ENCODE assay signal across 15 cellular contexts in the genomic region with DNA sequence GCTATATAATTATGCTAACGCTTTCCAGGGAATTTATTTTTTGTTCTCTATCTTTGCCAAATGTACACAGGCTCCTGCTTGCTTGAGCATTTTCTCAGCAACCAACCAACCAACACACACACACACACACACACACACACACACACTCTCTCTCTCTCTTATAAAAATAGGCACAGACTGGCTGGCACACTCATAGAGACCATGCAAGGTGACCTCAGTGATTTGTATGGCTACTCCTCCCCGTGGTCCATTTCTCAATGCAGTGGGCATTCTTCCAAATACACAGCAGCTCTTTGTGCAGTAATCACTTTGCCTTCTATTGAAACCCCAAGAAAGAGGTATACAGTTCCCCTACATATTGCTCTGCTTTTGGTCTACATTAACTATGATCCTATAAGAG.
DNase-seq lines count a peak whose midpoint lies in the region; ATAC-seq and TF ChIP-seq lines count a peak whose summit lies in the region.
"Had no signal": no experiment of that assay in that cellular context is flagged by ENCODE, and none has a peak within 500 bp of the region (broad histone marks: within the 10 kb centered on the region; RNA-seq: fewer than 3 reads in every experiment).

No MANE protein-coding gene starts in this region.

- TF ChIP-seq POLR2A in thyroid gland (IDR thresholded peaks at IDR 0.05), result no peak

- ATAC-seq in Right ventricle myocardium inferior (peak; percentile 71), HG02571 (IDR thresholded peaks at IDR 0.05; ENCODE audit: unreplicated experiment) (no peak)
- ATAC-seq: activated T-cell treated with anti-CD3 and anti-CD28 coated beads, Interleukin-2, amount 50 U/mL, for 72 hours had no signal

- H3K27me3 ChIP-seq in right atrium auricular region (no peaks in the 10 kb centered on the region), thyroid gland (no peaks in the 10 kb centered on the region)
- no peaks in the 10 kb centered on the region for H3K27me3 ChIP-seq in effector memory CD4-positive, alpha-beta T cell (replicated peaks; ENCODE audit: control insufficient read depth, insufficient read depth, low read length, poor library complexity, severe bottlenecking)
- H3K27me3 ChIP-seq: upper lobe of left lung had no signal

- no peak overlapping the region for H3K27ac ChIP-seq in right atrium auricular region
- H3K27ac ChIP-seq in thyroid gland, result no peak overlapping the region
- H3K27ac ChIP-seq in effector memory CD4-positive, alpha-beta T cell (ENCODE audit: insufficient read depth, low read length, poor library complexity, severe bottlenecking), result no peak overlapping the region
- H3K27ac ChIP-seq: upper lobe of left lung had no signal

- H3K9me3 ChIP-seq in right atrium auricular region (no peaks in the 10 kb centered on the region), thyroid gland (no peaks in the 10 kb centered on the region)
- H3K9me3 ChIP-seq in effector memory CD4-positive, alpha-beta T cell (ENCODE audit: control insufficient read depth, low read length), result no peaks in the 10 kb centered on the region
- H3K9me3 ChIP-seq: BE2C, upper lobe of left lung had no signal

- TF ChIP-seq CTCF in right atrium auricular region (IDR thresholded peaks at IDR 0.05), result no peak
- TF ChIP-seq CTCF in thyroid gland (IDR thresholded peaks at IDR 0.05), result peak in 2 of 6 experiments; percentile 25 to 28

- H3K4me3 ChIP-seq in right atrium auricular region (no peak overlapping the region), thyroid gland (replicated peaks in 1 of 3) (no peak overlapping the region)
- H3K4me3 ChIP-seq in effector memory CD4-positive, alpha-beta T cell (ENCODE audit: insufficient read depth, low read depth, low read length, poor library complexity, severe bottlenecking), result no peak overlapping the region
- H3K4me3 ChIP-seq: lung, upper lobe of left lung had no signal

- intact Hi-C loops in Right ventricle myocardium inferior (cut with DNase I) (no loop called here), thyroid gland (cut with DNase I) (no loop called here)

- 29 to 31% methylated on average over 2 of the region's 2 CpGs for WGBS in thyroid gland, 2 donors

- H3K36me3 ChIP-seq in right atrium auricular region (no peaks in the 10 kb centered on the region), thyroid gland (no peaks in the 10 kb centered on the region)
- no peaks in the 10 kb centered on the region for H3K36me3 ChIP-seq in effector memory CD4-positive, alpha-beta T cell (ENCODE audit: control insufficient read depth, insufficient read depth, low read length)
- H3K36me3 ChIP-seq: BE2C, upper lobe of left lung had no signal

- no peak for DNase-seq in Right ventricle myocardium inferior (ENCODE audit: missing footprints)
- DNase-seq in right atrium auricular region (ENCODE audit: low spot score), result no peak
- DNase-seq in amniotic epithelial cell (ENCODE audit: low read depth), result peak; percentile 86
- peak; percentile 25 for DNase-seq in iris pigment epithelial cell (ENCODE audit: low read depth)
- DNase-seq in thyroid gland, result peak; percentile 65 to 70
- DNase-seq in effector memory CD4-positive, alpha-beta T cell, result no peak
- no peak for DNase-seq in SIG-M5 (lab: John Stamatoyannopoulos, UW)
- DNase-seq: activated T-cell treated with anti-CD3 and anti-CD28 coated beads, Interleukin-2, amount 50 U/mL, for 72 hours; BE2C; glutamatergic neuron; NCI-H1930; posterior cingulate gyrus; upper lobe of left lung had no signal

- H3K4me1 ChIP-seq in right atrium auricular region, result no peaks in the 10 kb centered on the region
- peaks cover 7 to 20% of the 10 kb centered on the region in 2 donors for H3K4me1 ChIP-seq in thyroid gland
- H3K4me1 ChIP-seq in effector memory CD4-positive, alpha-beta T cell (ENCODE audit: control insufficient read depth, insufficient read depth, low read length, poor library complexity, severe bottlenecking), result no peaks in the 10 kb centered on the region
- H3K4me1 ChIP-seq: BE2C, upper lobe of left lung had no signal

Comparison
In these comparisons a context has a peak if more than half of its experiments do, and no peak if none do; other contexts are left out.
1. DNase-seq: peak in amniotic epithelial cell (single experiment), iris pigment epithelial cell (single experiment) and thyroid gland (2 of 2); none in Right ventricle myocardium inferior (single experiment), right atrium auricular region (single experiment), effector memory CD4-positive, alpha-beta T cell (0 of 3) and SIG-M5 (single experiment).